2 cellular contexts compared by ENCODE assay signal in genomic region chr1:23980725-23981063, GRCh38.
TF ChIP-seq lines count a peak whose summit lies in the region.

No MANE protein-coding gene starts in this region.

TF ChIP-seq in A549, 52 proteins besides CTCF, POLR2A, EP300 and RAD21 (continued from another document):
- TF ChIP-seq BHLHE40 (IDR thresholded peaks at IDR 0.05; ENCODE audit: low read depth, low read length) (no peak), E2F6 (IDR thresholded peaks at IDR 0.05; ENCODE audit: borderline replicate concordance, low read depth) (no peak), HMGXB4 (CRISPR knock-in tag; IDR thresholded peaks at IDR 0.05; ENCODE audit: borderline replicate concordance) (no peak), HEYL (CRISPR knock-in tag; IDR thresholded peaks at IDR 0.05) (no peak), ZC3H11A (IDR thresholded peaks at IDR 0.05) (no peak), FOXS1 (CRISPR knock-in tag; IDR thresholded peaks at IDR 0.05) (no peak), HOXA7 (CRISPR knock-in tag; IDR thresholded peaks at IDR 0.05) (no peak), ZNF302 (CRISPR knock-in tag; IDR thresholded peaks at IDR 0.05) (no peak), MAFK (IDR thresholded peaks at IDR 0.05; ENCODE audit: partially characterized antibody) (no peak), SREBF2 (IDR thresholded peaks at IDR 0.05) (no peak), NFE2L2 (conservative IDR thresholded peaks at IDR 0.05; ENCODE audit: low read length) (no peak), KDM1A (IDR thresholded peaks at IDR 0.05; ENCODE audit: low read depth) (no peak)

TF ChIP-seq in K562, 482 proteins besides CTCF, POLR2A, EP300 and RAD21 (continues in another document):
- no peak for TF ChIP-seq ZNF655 (CRISPR knock-in tag; IDR thresholded peaks at IDR 0.05)
- TF ChIP-seq ZNF253 (CRISPR knock-in tag; conservative IDR thresholded peaks at IDR 0.05) = no peak
- TF ChIP-seq ZKSCAN8 (CRISPR knock-in tag; IDR thresholded peaks at IDR 0.05) = peak; percentile 80; the same call in 1 of the 2 replicates
- no peak for TF ChIP-seq ELF4 (CRISPR knock-in tag; IDR thresholded peaks at IDR 0.05)
- TF ChIP-seq MAFG (tag; conservative IDR thresholded peaks at IDR 0.05) = no peak
- no peak for TF ChIP-seq ARID4B (CRISPR knock-in tag; IDR thresholded peaks at IDR 0.05)
- no peak for TF ChIP-seq ZBTB8A (IDR thresholded peaks at IDR 0.05; ENCODE audit: partially characterized antibody)
- no peak for TF ChIP-seq HDAC2 (IDR thresholded peaks at IDR 0.05)
- TF ChIP-seq ARNT (IDR thresholded peaks at IDR 0.05) = peak in 1 of 2 experiments; percentile 39; a peak in 1 of 4 replicates
- no peak for TF ChIP-seq NR4A1 (CRISPR knock-in tag; IDR thresholded peaks at IDR 0.05)
- TF ChIP-seq NR4A1 (tag; IDR thresholded peaks at IDR 0.05) = peak; percentile 86
- no peak for TF ChIP-seq ARID3A (IDR thresholded peaks at IDR 0.05; ENCODE audit: borderline replicate concordance, low read depth, low read length)
- TF ChIP-seq SMAD3 (CRISPR knock-in tag; conservative IDR thresholded peaks at IDR 0.05) = no peak
- no peak for TF ChIP-seq TFE3 (CRISPR knock-in tag; IDR thresholded peaks at IDR 0.05)
- TF ChIP-seq ETS2 (tag; IDR thresholded peaks at IDR 0.05; ENCODE audit: borderline replicate concordance, poor library complexity, severe bottlenecking) = no peak
- TF ChIP-seq ZBTB40 (IDR thresholded peaks at IDR 0.05) = peak; percentile 35
- TF ChIP-seq ZBTB40 (CRISPR knock-in tag; IDR thresholded peaks at IDR 0.05) = no peak
- peak; percentile 57 for TF ChIP-seq NFRKB (IDR thresholded peaks at IDR 0.05; ENCODE audit: low read depth)
- TF ChIP-seq KAT8 (IDR thresholded peaks at IDR 0.05; ENCODE audit: low read depth) = peak; percentile 37; the same call in 1 of the 2 replicates
- TF ChIP-seq CBX5 (IDR thresholded peaks at IDR 0.05; ENCODE audit: borderline replicate concordance, low read depth) = peak; percentile 48; the same call in 1 of the 2 replicates
- peak; percentile 85 for TF ChIP-seq RBM39 (optimal IDR thresholded peaks at IDR 0.05; ENCODE audit: low read depth, low read length)
- TF ChIP-seq ZNF347 (CRISPR knock-in tag; IDR thresholded peaks at IDR 0.05; ENCODE audit: low read depth) = 0 out of 2 replicates have a peak, but pooled peaks have one; percentile 52
- no peak for TF ChIP-seq SRF (CRISPR knock-in tag; IDR thresholded peaks at IDR 0.05)
- peak; percentile 24 for TF ChIP-seq DACH1 (IDR thresholded peaks at IDR 0.05; ENCODE audit: partially characterized antibody)
- TF ChIP-seq ZNF274 (IDR thresholded peaks at IDR 0.05; ENCODE audit: borderline replicate concordance, low read depth, low read length) = no peak
- peak; percentile 45; the same call in 1 of the 2 replicates for TF ChIP-seq MTA3 (IDR thresholded peaks at IDR 0.05; ENCODE audit: borderline replicate concordance)
- TF ChIP-seq MTA2 (IDR thresholded peaks at IDR 0.05; ENCODE audit: low read depth) = 0 out of 2 replicates have a peak, but pooled peaks have one; percentile 30
- TF ChIP-seq RNF219 (CRISPR knock-in tag; IDR thresholded peaks at IDR 0.05) = no peak
- peak; percentile 3; the same call in 1 of the 2 replicates for TF ChIP-seq MAFK (IDR thresholded peaks at IDR 0.05; ENCODE audit: low read length)
- no peak for TF ChIP-seq CBFA2T3 (IDR thresholded peaks at IDR 0.05)
- TF ChIP-seq CTBP1 (IDR thresholded peaks at IDR 0.05; ENCODE audit: borderline replicate concordance) = no peak
- peak; percentile 48; the same call in 1 of the 2 replicates for TF ChIP-seq HDAC8 (tag; IDR thresholded peaks at IDR 0.05)
- TF ChIP-seq ZBTB7A (IDR thresholded peaks at IDR 0.05; ENCODE audit: borderline replicate concordance, control insufficient read depth, low read depth, low read length) = no peak
- TF ChIP-seq NR2F6 (CRISPR knock-in tag; IDR thresholded peaks at IDR 0.05) = 0 out of 2 replicates have a peak, but pooled peaks have one; percentile 65
- no peak for TF ChIP-seq NCOA2 (IDR thresholded peaks at IDR 0.05; ENCODE audit: partially characterized antibody in 2 of 2)
